ENCODE assay signal across 1 cellular context in genomic region chr2:240302933-240303332, GRCh38.
TF ChIP-seq lines count a peak whose summit lies in the region.

No MANE protein-coding gene starts in this region.

TF ChIP-seq in HepG2, 621 proteins besides CTCF, POLR2A, EP300 and RAD21 (continued from another document):
- TF ChIP-seq GPBP1L1 (CRISPR knock-in tag; IDR thresholded peaks at IDR 0.05): no peak
- no peak for TF ChIP-seq HIVEP1 (CRISPR knock-in tag; IDR thresholded peaks at IDR 0.05)
- TF ChIP-seq SOX6 (IDR thresholded peaks at IDR 0.05): no peak
- no peak for TF ChIP-seq SOX6 (CRISPR knock-in tag; IDR thresholded peaks at IDR 0.05)
TF ChIP-seq in HepG2: peak in this region for 0.
